ENCODE assay signal across 8 cellular contexts in genomic region chr7:115008465-115009114, GRCh38.
DNase-seq lines count a peak whose midpoint lies in the region; ATAC-seq and TF ChIP-seq lines count a peak whose summit lies in the region.

No MANE protein-coding gene starts in this region.

- H3K36me3 ChIP-seq in CD4-positive, CD25-positive, alpha-beta regulatory T cell (ENCODE audit: control insufficient read depth, insufficient read depth, low read length) = peaks cover 12% of the 10 kb centered on the region

- H3K27ac Mint-ChIP-seq in CD4-positive, CD25-positive, alpha-beta regulatory T cell = peak overlapping the region; percentile 48 to 97 (median 89)
- peak overlapping the region; percentile 24 for H3K27ac Mint-ChIP-seq in progenitor cell of endocrine pancreas

- H3K4me1 Mint-ChIP-seq in CD4-positive, CD25-positive, alpha-beta regulatory T cell = peaks cover 64 to 85% (median 66%) of the 10 kb centered on the region in 4 donors
- peaks cover 2% of the 10 kb centered on the region for H3K4me1 Mint-ChIP-seq in progenitor cell of endocrine pancreas (ENCODE audit: low read depth)

- H3K27me3 Mint-ChIP-seq in CD4-positive, CD25-positive, alpha-beta regulatory T cell = no peaks in the 10 kb centered on the region
- H3K27me3 Mint-ChIP-seq in progenitor cell of endocrine pancreas = no peaks in the 10 kb centered on the region

- ATAC-seq in CD4-positive, CD25-positive, alpha-beta regulatory T cell (ENCODE audit: low read depth in 2 of 2) = peak; percentile 32 to 46
- peak; percentile 49 for ATAC-seq in GM21367 (IDR thresholded peaks at IDR 0.05; ENCODE audit: unreplicated experiment)
- ATAC-seq in HG03521 (IDR thresholded peaks at IDR 0.05; ENCODE audit: unreplicated experiment) = peak; percentile 42
- no peak for ATAC-seq in HG03039 (IDR thresholded peaks at IDR 0.05; ENCODE audit: unreplicated experiment)

- peak overlapping the region; percentile 35 for H3K27ac ChIP-seq in CD4-positive, CD25-positive, alpha-beta regulatory T cell (ENCODE audit: insufficient read depth, low read length, poor library complexity, severe bottlenecking)
- peak overlapping the region; percentile 37 to 46 for H3K27ac ChIP-seq in coronary artery

- peaks cover 37% of the 10 kb centered on the region for H3K36me3 Mint-ChIP-seq in CD4-positive, CD25-positive, alpha-beta regulatory T cell
- H3K36me3 Mint-ChIP-seq in progenitor cell of endocrine pancreas (ENCODE audit: insufficient read depth) = no peaks in the 10 kb centered on the region

- TF ChIP-seq CTCF in coronary artery (IDR thresholded peaks at IDR 0.05) (no peak), progenitor cell of endocrine pancreas (IDR thresholded peaks at IDR 0.05; ENCODE audit: unreplicated experiment) (no peak)

- peaks cover 55% of the 10 kb centered on the region for H3K4me1 ChIP-seq in CD4-positive, CD25-positive, alpha-beta regulatory T cell (ENCODE audit: control insufficient read depth, insufficient read depth, low read length, poor library complexity, severe bottlenecking)

- H3K9me3 Mint-ChIP-seq in CD4-positive, CD25-positive, alpha-beta regulatory T cell = no peaks in the 10 kb centered on the region
- H3K9me3 Mint-ChIP-seq in progenitor cell of endocrine pancreas (ENCODE audit: low read depth) = no peaks in the 10 kb centered on the region

- H3K4me3 ChIP-seq in CD4-positive, CD25-positive, alpha-beta regulatory T cell (ENCODE audit: low read depth, low read length) = peak overlapping the region; percentile 69
- H3K4me3 ChIP-seq in coronary artery = no peak overlapping the region

- no peaks in the 10 kb centered on the region for H3K27me3 ChIP-seq in CD4-positive, CD25-positive, alpha-beta regulatory T cell (ENCODE audit: control insufficient read depth, insufficient read depth, low read length)

- DNase-seq in CD4-positive, CD25-positive, alpha-beta regulatory T cell = no peak
- DNase-seq in coronary artery (ENCODE audit: low spot score) (peak; percentile 84), progenitor cell of endocrine pancreas (ENCODE audit: low spot score, unreplicated experiment) (no peak), NCI-H345 (lab: John Stamatoyannopoulos, UW) (no peak)
- no peak for DNase-seq in stimulated activated CD4-positive, alpha-beta T cell treated with anti-CD3 and anti-CD28 coated beads, Interleukin-15, amount 100 ng/mL, for 24 hours

- H3K9me3 ChIP-seq in CD4-positive, CD25-positive, alpha-beta regulatory T cell (ENCODE audit: control insufficient read depth in 2 of 2, low read length in 2 of 2) = no peaks in the 10 kb centered on the region

- peak overlapping the region; percentile 57 to 79 (median 67) for H3K4me3 Mint-ChIP-seq in CD4-positive, CD25-positive, alpha-beta regulatory T cell
- no peak overlapping the region for H3K4me3 Mint-ChIP-seq in progenitor cell of endocrine pancreas (ENCODE audit: low read depth)
